In genomic region chr3:22010997-22011396, GRCh38 we compare ENCODE assay signal across 2 cellular contexts.
TF ChIP-seq lines count a peak whose summit lies in the region.

No MANE protein-coding gene starts in this region.

TF ChIP-seq in HepG2, 621 proteins besides CTCF, POLR2A, EP300 and RAD21 (continued from another document):
- TF ChIP-seq ZNF512 (CRISPR knock-in tag; IDR thresholded peaks at IDR 0.05) (no peak), BHLHE40 (IDR thresholded peaks at IDR 0.05; ENCODE audit: low read length) (no peak), HNRNPLL (IDR thresholded peaks at IDR 0.05; ENCODE audit: low read depth, low read length, poor library complexity, severe bottlenecking) (no peak), RERE (CRISPR knock-in tag; IDR thresholded peaks at IDR 0.05; ENCODE audit: low read depth) (no peak), NCOR1 (IDR thresholded peaks at IDR 0.05; ENCODE audit: borderline replicate concordance, low read length) (no peak), MAFK (conservative IDR thresholded peaks at IDR 0.05 in 1 of 2, IDR thresholded peaks at IDR 0.05 in 1 of 2; ENCODE audit: low read length in 2 of 2) (peak; percentile 64 to 90)
TF ChIP-seq in HepG2: peak in this region for 2.

TF ChIP-seq in K562, 482 proteins besides CTCF, POLR2A, EP300 and RAD21 (continued from another document):
- TF ChIP-seq ZFP91 (CRISPR knock-in tag; IDR thresholded peaks at IDR 0.05) (no peak), MAFK (IDR thresholded peaks at IDR 0.05; ENCODE audit: low read length) (peak; percentile 77), NFXL1 (CRISPR knock-in tag; IDR thresholded peaks at IDR 0.05) (no peak), CREB5 (CRISPR knock-in tag; IDR thresholded peaks at IDR 0.05) (no peak), NEUROD1 (IDR thresholded peaks at IDR 0.05; ENCODE audit: borderline replicate concordance, low read depth, low read length, partially characterized antibody) (no peak), POU5F1 (IDR thresholded peaks at IDR 0.05; ENCODE audit: borderline replicate concordance, low read depth, low read length, partially characterized antibody) (no peak), PCBP1 (IDR thresholded peaks at IDR 0.05; ENCODE audit: low read depth, low read length, poor library complexity, severe bottlenecking) (no peak), FOXP1 (CRISPR knock-in tag; IDR thresholded peaks at IDR 0.05) (no peak), FOXA3 (CRISPR knock-in tag; conservative IDR thresholded peaks at IDR 0.05 in 1 of 2, IDR thresholded peaks at IDR 0.05 in 1 of 2) (no peak), ESRRB (CRISPR knock-in tag; IDR thresholded peaks at IDR 0.05; ENCODE audit: borderline replicate concordance) (no peak), HIVEP1 (CRISPR knock-in tag; IDR thresholded peaks at IDR 0.05) (no peak), MAFG (tag; conservative IDR thresholded peaks at IDR 0.05) (peak; percentile 36; the same call in 1 of the 2 replicates), DEAF1 (CRISPR knock-in tag; IDR thresholded peaks at IDR 0.05) (no peak), NKRF (IDR thresholded peaks at IDR 0.05; ENCODE audit: borderline replicate concordance) (no peak), GMEB1 (CRISPR knock-in tag; IDR thresholded peaks at IDR 0.05) (no peak), SIX5 (IDR thresholded peaks at IDR 0.05; ENCODE audit: borderline replicate concordance in 1 of 2, insufficient read depth in 1 of 2, low read depth in 1 of 2, low read length in 2 of 2) (no peak), ZNF239 (CRISPR knock-in tag; IDR thresholded peaks at IDR 0.05) (no peak), ZNF143 (CRISPR knock-in tag; IDR thresholded peaks at IDR 0.05) (no peak), SRSF3 (IDR thresholded peaks at IDR 0.05; ENCODE audit: insufficient read depth, low read length) (no peak), MLX (CRISPR knock-in tag; conservative IDR thresholded peaks at IDR 0.05) (no peak), HLTF (IDR thresholded peaks at IDR 0.05) (no peak), ADNP (tag; IDR thresholded peaks at IDR 0.05) (no peak), ZNF253 (CRISPR knock-in tag; conservative IDR thresholded peaks at IDR 0.05) (no peak), TFE3 (CRISPR knock-in tag; IDR thresholded peaks at IDR 0.05) (no peak), RFX7 (CRISPR knock-in tag; IDR thresholded peaks at IDR 0.05) (no peak), ZNF764 (CRISPR knock-in tag; IDR thresholded peaks at IDR 0.05; ENCODE audit: low read depth) (no peak), RFX5 (IDR thresholded peaks at IDR 0.05; ENCODE audit: low read depth, low read length) (no peak), ZMIZ1 (IDR thresholded peaks at IDR 0.05; ENCODE audit: low read depth in 2 of 2, low read length in 2 of 2) (no peak)
